12 cellular contexts compared by ENCODE assay signal in the genomic region with DNA sequence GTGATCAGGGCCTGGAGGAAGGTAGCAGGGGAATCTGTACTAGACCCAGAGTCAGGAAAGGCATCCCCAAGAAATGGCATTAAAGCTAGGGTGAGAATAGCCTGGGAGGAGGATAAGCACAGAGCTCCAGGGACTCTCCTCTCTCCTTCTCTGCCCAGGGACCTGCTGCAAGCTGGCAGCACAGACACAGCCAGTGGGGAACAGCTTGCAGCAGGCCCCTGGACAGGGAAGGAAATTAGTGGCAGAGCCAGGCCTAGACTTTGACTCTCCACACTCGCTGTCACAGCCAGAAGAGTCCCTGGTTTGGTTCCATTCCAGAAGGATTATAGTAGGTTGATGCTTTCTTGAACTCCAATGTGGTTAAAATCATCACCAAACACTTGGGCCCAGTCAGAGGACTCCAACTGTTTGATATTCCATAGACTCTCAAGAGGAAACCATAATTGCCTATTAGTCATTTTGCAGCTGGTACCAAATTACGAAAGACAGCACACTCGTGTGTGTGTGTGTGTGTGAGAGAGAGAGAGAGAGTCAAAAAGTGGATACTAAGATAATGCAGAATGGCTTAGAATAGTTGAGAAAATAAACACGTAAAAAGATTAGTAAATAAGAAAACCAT.
DNase-seq lines count a peak whose midpoint lies in the region; ATAC-seq and TF ChIP-seq lines count a peak whose summit lies in the region.
"Had no signal": no experiment of that assay in that cellular context is flagged by ENCODE, and none has a peak within 500 bp of the region (broad histone marks: within the 10 kb centered on the region; RNA-seq: fewer than 3 reads in every experiment).

No MANE protein-coding gene starts in this region.

- H3K27me3 ChIP-seq in BLaER1 treated with 17β-estradiol and CSF1 and Interleukin-3, amounts not matched to agents 10 nM and 100 nM: no peaks in the 10 kb centered on the region
- H3K27me3 ChIP-seq: adrenal gland had no signal

- no peaks in the 10 kb centered on the region for H3K36me3 ChIP-seq in BLaER1 treated with 17β-estradiol and CSF1 and Interleukin-3, amounts not matched to agents 10 nM and 100 nM
- H3K36me3 ChIP-seq: adrenal gland had no signal

- no peak for TF ChIP-seq CTCF in fibroblast of pulmonary artery (IDR thresholded peaks at IDR 0.05; ENCODE audit: low read length, missing control alignments)

- peaks cover 0 to 24% (median 4%) of the 10 kb centered on the region in 10 experiments; a peak in 9 of 20 replicates for H3K4me1 ChIP-seq in BLaER1 treated with 17β-estradiol and CSF1 and Interleukin-3, amounts not matched to agents 10 nM and 100 nM
- H3K4me1 ChIP-seq: adrenal gland had no signal

- no peaks in the 10 kb centered on the region for H4K20me1 ChIP-seq in BLaER1 treated with 17β-estradiol and CSF1 and Interleukin-3, amounts not matched to agents 10 nM and 100 nM

- H3K9me3 ChIP-seq in BLaER1 treated with 17β-estradiol and CSF1 and Interleukin-3, amounts not matched to agents 10 nM and 100 nM (replicated peaks in 1 of 11): peaks cover 0 to 21% (median 4%) of the 10 kb centered on the region in 11 experiments; a peak in 4 of 22 replicates
- H3K9me3 ChIP-seq: adrenal gland had no signal

- peak overlapping the region in 5 of 11 experiments; percentile 9 to 47 (median 25); a peak in 4 of 22 replicates for H3K27ac ChIP-seq in BLaER1 treated with 17β-estradiol and CSF1 and Interleukin-3, amounts not matched to agents 10 nM and 100 nM
- H3K27ac ChIP-seq: adrenal gland had no signal

- DNase-seq in LHCN-M2 (ENCODE audit: low read depth): peak; percentile 98
- DNase-seq in NOMO-1 (lab: John Stamatoyannopoulos, UW; ENCODE audit: unreplicated experiment in 2 of 2): peak; percentile 79 to 84
- peak; percentile 55 for DNase-seq in fibroblast of pulmonary artery (ENCODE audit: low read depth)
- DNase-seq in NK-92 treated with Interleukin-12 subunit alpha and Interleukin-12 subunit beta, amount 100 ng/mL, for 24 hours (lab: John Stamatoyannopoulos, UW): no peak
- no peak for DNase-seq in cortex of kidney (lab: John Stamatoyannopoulos, UW)
- DNase-seq in effector CD8-positive, alpha-beta T cell (lab: John Stamatoyannopoulos, UW): no peak
- DNase-seq: activated CD4-positive, alpha-beta T cell treated with anti-CD3 and anti-CD28 coated beads, Interleukin-2, amount 50 U/mL, for 48 hours had no signal

- H3K9ac ChIP-seq in BLaER1 treated with 17β-estradiol and CSF1 and Interleukin-3, amounts not matched to agents 10 nM and 100 nM: peak overlapping the region in 1 of 11 experiments; percentile 7; a peak in 1 of 22 replicates

- H3K4me2 ChIP-seq in BLaER1 treated with 17β-estradiol and CSF1 and Interleukin-3, amounts not matched to agents 10 nM and 100 nM: peak overlapping the region in 7 of 11 experiments; percentile 5 to 55 (median 38); a peak in 11 of 22 replicates
- H3K4me2 ChIP-seq: smooth muscle cell had no signal

- no peak overlapping the region for H3K4me3 ChIP-seq in BLaER1 treated with 17β-estradiol and CSF1 and Interleukin-3, amounts not matched to agents 10 nM and 100 nM
- no peak overlapping the region for H3K4me3 ChIP-seq in fibroblast of pulmonary artery (replicated peaks; ENCODE audit: low read depth, low read length)
- H3K4me3 ChIP-seq: adrenal gland, K562, smooth muscle cell had no signal

- ATAC-seq in HG02885 (IDR thresholded peaks at IDR 0.05; ENCODE audit: poor library complexity, unreplicated experiment): no peak
- ATAC-seq: K562 had no signal

Comparison
In these comparisons a context has a peak if more than half of its experiments do, and no peak if none do; other contexts are left out.
1. DNase-seq: peak in LHCN-M2 (single experiment), NOMO-1 (2 of 2) and fibroblast of pulmonary artery (single experiment); none in NK-92 treated with Interleukin-12 subunit alpha and Interleukin-12 subunit beta, amount 100 ng/mL, for 24 hours (single experiment), cortex of kidney (single experiment) and effector CD8-positive, alpha-beta T cell (single experiment).